Comparison of ENCODE assay signal across 11 cellular contexts in the genomic region with DNA sequence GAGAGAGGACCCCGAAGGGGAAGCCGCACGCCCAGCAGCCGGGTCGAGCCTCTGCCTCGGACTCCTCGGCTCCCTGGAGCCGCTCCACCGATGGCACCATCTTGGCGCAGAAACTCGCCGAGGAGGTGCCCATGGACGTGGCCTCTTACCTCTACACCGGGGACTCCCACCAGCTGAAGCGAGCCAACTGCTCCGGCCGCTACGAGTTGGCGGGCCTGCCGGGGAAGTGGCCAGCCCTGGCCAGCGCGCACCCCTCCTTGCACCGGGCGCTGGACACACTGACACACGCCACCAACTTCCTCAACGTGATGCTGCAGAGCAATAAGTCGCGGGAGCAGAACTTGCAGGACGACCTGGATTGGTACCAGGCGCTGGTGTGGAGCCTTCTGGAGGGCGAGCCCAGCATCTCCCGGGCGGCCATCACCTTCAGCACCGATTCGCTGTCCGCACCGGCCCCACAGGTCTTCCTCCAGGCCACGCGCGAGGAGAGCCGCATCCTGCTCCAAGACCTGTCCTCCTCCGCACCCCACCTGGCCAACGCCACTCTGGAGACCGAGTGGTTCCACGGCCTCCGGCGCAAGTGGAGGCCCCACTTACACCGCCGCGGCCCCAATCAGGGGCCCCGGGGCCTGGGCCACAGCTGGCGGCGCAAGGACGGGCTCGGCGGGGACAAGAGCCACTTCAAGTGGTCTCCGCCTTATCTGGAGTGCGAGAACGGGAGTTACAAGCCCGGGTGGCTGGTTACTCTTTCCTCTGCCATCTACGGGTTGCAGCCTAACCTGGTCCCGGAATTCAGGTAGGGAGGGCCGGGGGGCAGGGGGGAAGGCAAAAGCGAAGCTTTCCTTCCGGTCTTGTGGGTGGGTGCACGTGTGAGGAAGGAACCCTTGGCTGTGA. TPM values are rescaled to one million over a fixed set of nuclear protein-coding genes. Genes with fewer than 3 reads are reported as not detected.
DNase-seq lines count a peak whose midpoint lies in the region; ATAC-seq and TF ChIP-seq lines count a peak whose summit lies in the region.
"Had no signal": no experiment of that assay in that cellular context is flagged by ENCODE, and none has a peak within 500 bp of the region (broad histone marks: within the 10 kb centered on the region; RNA-seq: fewer than 3 reads in every experiment).

No MANE protein-coding gene starts in this region.

- no peak overlapping the region for H2AK5ac ChIP-seq in mesendoderm (ENCODE audit: low read length)

- no peaks in the 10 kb centered on the region for H3K79me1 ChIP-seq in mesendoderm (ENCODE audit: low read length)

- H4K20me1 ChIP-seq in MM.1S (ENCODE audit: insufficient read depth, low read length), result no peaks in the 10 kb centered on the region

- no peak for TF ChIP-seq CTCF in BE2C (IDR thresholded peaks at IDR 0.05; ENCODE audit: low read depth, low read length)
- TF ChIP-seq CTCF in HEK293 (tag by site-specific recombination; IDR thresholded peaks at IDR 0.05), result no peak
- no peak for TF ChIP-seq CTCF in MM.1S (IDR thresholded peaks at IDR 0.05; ENCODE audit: low read length)

- H3K9ac ChIP-seq in mesendoderm (ENCODE audit: low read length), result peak overlapping the region; percentile 23
- no peak overlapping the region for H3K9ac ChIP-seq in MM.1S (ENCODE audit: low read length)

- H3K4me1 ChIP-seq in BE2C (no peaks in the 10 kb centered on the region; the same call in 1 of the 2 replicates), HEK293 (ENCODE audit: control insufficient read depth, insufficient read depth, low read length) (0 out of 2 replicates have a peak, but pooled peaks cover 3% of the 10 kb centered on the region), mesendoderm (ENCODE audit: control insufficient read depth, low read depth, low read length) (no peaks in the 10 kb centered on the region), MM.1S (ENCODE audit: low read length) (no peaks in the 10 kb centered on the region)

- H3K9me3 Mint-ChIP-seq in activated CD4-positive, alpha-beta memory T cell treated with anti-CD3 and anti-CD28 coated beads, Interleukin-2, amount 10 ng/mL, durations not matched to agents 7 days and 5 days, result no peaks in the 10 kb centered on the region

- no peak overlapping the region for H4K5ac ChIP-seq in mesendoderm (ENCODE audit: low read length)

- H3K27me3 ChIP-seq in BE2C (peaks cover 43% of the 10 kb centered on the region), mesendoderm (ENCODE audit: insufficient read depth, low read length, poor library complexity) (peaks cover 6% of the 10 kb centered on the region), MM.1S (replicated peaks; ENCODE audit: insufficient read depth, low read length) (no peaks in the 10 kb centered on the region)

- H3K4me2 ChIP-seq in mesendoderm (ENCODE audit: low read length) (peak overlapping the region; percentile 87), MM.1S (ENCODE audit: low read depth, low read length) (no peak overlapping the region)

- no peaks in the 10 kb centered on the region for H3K79me2 ChIP-seq in mesendoderm (ENCODE audit: control insufficient read depth, insufficient read depth, low read length)
- no peaks in the 10 kb centered on the region for H3K79me2 ChIP-seq in MM.1S (ENCODE audit: low read length)

- no peaks in the 10 kb centered on the region for H3F3A ChIP-seq in MM.1S (ENCODE audit: insufficient read depth, low read length)

- no peaks in the 10 kb centered on the region for H3K36me3 ChIP-seq in BE2C
- no peaks in the 10 kb centered on the region for H3K36me3 ChIP-seq in HEK293 (ENCODE audit: control insufficient read depth in 2 of 2, insufficient read depth in 1 of 2, low read length in 2 of 2)
- no peaks in the 10 kb centered on the region for H3K36me3 ChIP-seq in mesendoderm (ENCODE audit: control insufficient read depth, insufficient read depth, low read length)
- no peaks in the 10 kb centered on the region for H3K36me3 ChIP-seq in MM.1S (replicated peaks; ENCODE audit: insufficient read depth, low read length)
- H3K36me3 ChIP-seq: heart right ventricle had no signal

- H3K27ac ChIP-seq in HEK293 (ENCODE audit: extremely low read depth, low read depth, low read length) (no peak overlapping the region), mesendoderm (ENCODE audit: low read depth, low read length) (no peak overlapping the region), MM.1S (ENCODE audit: low read length) (no peak overlapping the region)
- H3K27ac ChIP-seq: heart right ventricle had no signal

- no peak overlapping the region for H3K4ac ChIP-seq in mesendoderm (ENCODE audit: low read depth, low read length)

- peak overlapping the region; percentile 53 for H3K56ac ChIP-seq in mesendoderm (ENCODE audit: low read length)

- H3K27me3 Mint-ChIP-seq in activated CD4-positive, alpha-beta memory T cell treated with anti-CD3 and anti-CD28 coated beads, Interleukin-2, amount 10 ng/mL, durations not matched to agents 7 days and 5 days, result peaks cover 38% of the 10 kb centered on the region

- peak overlapping the region; percentile 74 for H3K23ac ChIP-seq in mesendoderm (ENCODE audit: low read length)

- peaks cover 5% of the 10 kb centered on the region for H3K36me3 Mint-ChIP-seq in activated CD4-positive, alpha-beta memory T cell treated with anti-CD3 and anti-CD28 coated beads, Interleukin-2, amount 10 ng/mL, durations not matched to agents 7 days and 5 days (ENCODE audit: low read depth)

- H3K18ac ChIP-seq in mesendoderm (ENCODE audit: low read length), result no peak overlapping the region

- H2BK5ac ChIP-seq in mesendoderm (ENCODE audit: low read length), result no peak overlapping the region

- H3K9me2 ChIP-seq in MM.1S (replicated peaks; ENCODE audit: insufficient read depth, low read length), result no peaks in the 10 kb centered on the region

- ATAC-seq in HG03175 (IDR thresholded peaks at IDR 0.05; ENCODE audit: unreplicated experiment) (no peak), GM21723 (IDR thresholded peaks at IDR 0.05; ENCODE audit: unreplicated experiment) (no peak)

- POLR2A ChIA-PET in HEK293 (lab: Yijun Ruan, JAX), result no interaction called here
- POLR2A ChIA-PET in activated CD4-positive, alpha-beta memory T cell treated with anti-CD3 and anti-CD28 coated beads, Interleukin-2, amount 10 ng/mL, durations not matched to agents 7 days and 5 days (lab: Charles Lee), result no interaction called here

- H3K4me3 Mint-ChIP-seq in activated CD4-positive, alpha-beta memory T cell treated with anti-CD3 and anti-CD28 coated beads, Interleukin-2, amount 10 ng/mL, durations not matched to agents 7 days and 5 days, result no peak overlapping the region
- H3K4me3 Mint-ChIP-seq: activated naive CD4-positive, alpha-beta T cell treated with anti-CD3 and anti-CD28 coated beads, Interleukin-2, amount 50 U/mL, for 24 hours had no signal

- H3K27ac Mint-ChIP-seq in activated CD4-positive, alpha-beta memory T cell treated with anti-CD3 and anti-CD28 coated beads, Interleukin-2, amount 10 ng/mL, durations not matched to agents 7 days and 5 days, result no peak overlapping the region
- H3K27ac Mint-ChIP-seq: activated naive CD4-positive, alpha-beta T cell treated with anti-CD3 and anti-CD28 coated beads, Interleukin-2, amount 50 U/mL, for 24 hours had no signal

- H3K4me1 Mint-ChIP-seq in activated CD4-positive, alpha-beta memory T cell treated with anti-CD3 and anti-CD28 coated beads, Interleukin-2, amount 10 ng/mL, durations not matched to agents 7 days and 5 days, result peaks cover 2% of the 10 kb centered on the region

- no peak overlapping the region for H4K8ac ChIP-seq in mesendoderm (ENCODE audit: low read depth, low read length)

- H2BK120ac ChIP-seq in mesendoderm (ENCODE audit: low read depth, low read length), result no peak overlapping the region

- DNase-seq in BE2C (peak; percentile 12), cerebellar cortex (ENCODE audit: low spot score) (peak; percentile 46), mesendoderm (peak; percentile 64), MM.1S (no peak)
- DNase-seq in activated CD4-positive, alpha-beta memory T cell treated with anti-CD3 and anti-CD28 coated beads, Interleukin-2, amount 10 ng/mL, durations not matched to agents 7 days and 5 days, result no peak
- DNase-seq: GOT3 had no signal

- no peak overlapping the region for H2BK15ac ChIP-seq in mesendoderm (replicated peaks; ENCODE audit: low read depth)

- H3K9me3 ChIP-seq in BE2C, result no peaks in the 10 kb centered on the region
- H3K9me3 ChIP-seq in HEK293 (ENCODE audit: control insufficient read depth, insufficient read depth, low read depth, low read length), result no peaks in the 10 kb centered on the region
- H3K9me3 ChIP-seq in MM.1S (replicated peaks; ENCODE audit: insufficient read depth, low read length), result no peaks in the 10 kb centered on the region

- WGBS in mesendoderm (ENCODE audit: extremely low coverage, insufficient coverage, low lambda C conversion rate), result no CpG with 5 or more reads among the region's 66 CpGs

- H2AFZ ChIP-seq in MM.1S (ENCODE audit: low read length), result no peak overlapping the region

- CTCF ChIA-PET in HEK293 (lab: Yijun Ruan, JAX), result no interaction called here
- CTCF ChIA-PET in activated CD4-positive, alpha-beta memory T cell treated with anti-CD3 and anti-CD28 coated beads, Interleukin-2, amount 10 ng/mL, durations not matched to agents 7 days and 5 days (lab: Charles Lee), result no interaction called here

- peak overlapping the region; percentile 71 for H3K4me3 ChIP-seq in BE2C (ENCODE audit: low read depth, low read length)
- peak overlapping the region; percentile 47 for H3K4me3 ChIP-seq in HEK293 (ENCODE audit: low read depth, low read length)
- peak overlapping the region; percentile 71 for H3K4me3 ChIP-seq in mesendoderm (ENCODE audit: low read length)
- H3K4me3 ChIP-seq in MM.1S (ENCODE audit: low read length), result no peak overlapping the region

TF ChIP-seq in HEK293, 187 proteins besides CTCF, POLR2A, EP300 and RAD21 (continues in another document):
- TF ChIP-seq, protein P1, sequence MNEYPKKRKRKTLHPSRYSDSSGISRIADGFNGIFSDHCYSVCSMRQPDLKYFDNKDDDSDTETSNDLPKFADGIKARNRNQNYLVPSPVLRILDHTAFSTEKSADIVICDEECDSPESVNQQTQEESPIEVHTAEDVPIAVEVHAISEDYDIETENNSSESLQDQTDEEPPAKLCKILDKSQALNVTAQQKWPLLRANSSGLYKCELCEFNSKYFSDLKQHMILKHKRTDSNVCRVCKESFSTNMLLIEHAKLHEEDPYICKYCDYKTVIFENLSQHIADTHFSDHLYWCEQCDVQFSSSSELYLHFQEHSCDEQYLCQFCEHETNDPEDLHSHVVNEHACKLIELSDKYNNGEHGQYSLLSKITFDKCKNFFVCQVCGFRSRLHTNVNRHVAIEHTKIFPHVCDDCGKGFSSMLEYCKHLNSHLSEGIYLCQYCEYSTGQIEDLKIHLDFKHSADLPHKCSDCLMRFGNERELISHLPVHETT (tag by site-specific recombination; IDR thresholded peaks at IDR 0.05), result no peak

RNA-seq across cellular contexts. Expression of a gene that starts 1.0 kb away (rescaled TPM):
- 3.9 TPM for polyA plus RNA-seq in BE2C (2012; ENCODE audit: insufficient read depth, insufficient read length, low read depth)
- polyA plus RNA-seq in mesendoderm (2013, experiment 1 of 2), result 0.18 TPM
- polyA plus RNA-seq in mesendoderm (2013, experiment 2 of 2), result 0.18 TPM
- not detected for total RNA-seq in activated CD4-positive, alpha-beta memory T cell treated with anti-CD3 and anti-CD28 coated beads, Interleukin-2, amount 10 ng/mL, durations not matched to agents 7 days and 5 days

Comparison
In these comparisons a context has a peak if more than half of its experiments do, and no peak if none do; other contexts are left out.
1. DNase-seq: peak in BE2C (single experiment), cerebellar cortex (single experiment) and mesendoderm (single experiment); none in MM.1S (single experiment) and activated CD4-positive, alpha-beta memory T cell treated with anti-CD3 and anti-CD28 coated beads, Interleukin-2, amount 10 ng/mL, durations not matched to agents 7 days and 5 days (single experiment).